Comparison of ENCODE assay signal across 11 cellular contexts in genomic region chr13:41427700-41428099, GRCh38. TPM values are rescaled to one million over a fixed set of nuclear protein-coding genes. Genes with fewer than 3 reads are reported as not detected.
DNase-seq lines count a peak whose midpoint lies in the region; ATAC-seq, FAIRE-seq and TF ChIP-seq lines count a peak whose summit lies in the region.
"Had no signal": no experiment of that assay in that cellular context is flagged by ENCODE, and none has a peak within 500 bp of the region (broad histone marks: within the 10 kb centered on the region; RNA-seq: fewer than 3 reads in every experiment).

No MANE protein-coding gene starts in this region.

- ATAC-seq in SK-N-SH treated with all-trans-retinoic acid at 6 μM for 48 hours = peak; percentile 51; the same call in 2 of the 3 replicates

- FAIRE-seq in GM12891 (lab: Jason Lieb, UNC) = no peak

- peaks cover 4% of the 10 kb centered on the region for H3K4me1 Mint-ChIP-seq in activated CD4-positive, alpha-beta T cell treated with anti-CD3 and anti-CD28 coated beads, Interleukin-2, amount 10 ng/mL, durations not matched to agents 24 days and 14 days
- H3K4me1 Mint-ChIP-seq in endodermal cell = peaks cover 11% of the 10 kb centered on the region

- intact Hi-C loops in activated CD4-positive, alpha-beta T cell treated with anti-CD3 and anti-CD28 coated beads, Interleukin-2, amount 10 ng/mL, durations not matched to agents 24 days and 14 days (cut with micrococcal nuclease) = loop anchor here (2.0 kb wide), 1 partner anchor 27 kb away; no protein-coding TSS in a partner anchor
- intact Hi-C loops in ascending aorta (cut with DNase I) = no loop called here

- H3K27me3 ChIP-seq in endodermal cell (ENCODE audit: control insufficient read depth, insufficient read depth, low read length, poor library complexity, severe bottlenecking) (peaks cover 25% of the 10 kb centered on the region), skeletal muscle satellite cell (ENCODE audit: control insufficient read depth, insufficient read depth, low read length) (peaks cover 6% of the 10 kb centered on the region), ascending aorta (no peaks in the 10 kb centered on the region)

- H3K27ac ChIP-seq in endodermal cell (ENCODE audit: low read depth, low read length) (no peak overlapping the region), ascending aorta (no peak overlapping the region)
- H3K27ac ChIP-seq: PC-9 had no signal

- 42 to 57% methylated on average over 6 to 15 of the region's 18 CpGs for WGBS in endodermal cell (ENCODE audit: insufficient coverage in 1 of 2, insufficient read length in 1 of 2), 2 experiments

- H3K4me3 Mint-ChIP-seq in activated CD4-positive, alpha-beta T cell treated with anti-CD3 and anti-CD28 coated beads, Interleukin-2, amount 10 ng/mL, durations not matched to agents 24 days and 14 days = peak overlapping the region; percentile 2
- H3K4me3 Mint-ChIP-seq in endodermal cell = peak overlapping the region; percentile 32

- H3K27me3 Mint-ChIP-seq in activated CD4-positive, alpha-beta T cell treated with anti-CD3 and anti-CD28 coated beads, Interleukin-2, amount 10 ng/mL, durations not matched to agents 24 days and 14 days = peaks cover 2% of the 10 kb centered on the region
- peaks cover 22% of the 10 kb centered on the region for H3K27me3 Mint-ChIP-seq in endodermal cell (ENCODE audit: insufficient read depth)

- TF ChIP-seq CTCF in endodermal cell (conservative IDR thresholded peaks at IDR 0.05) (no peak), ascending aorta (IDR thresholded peaks at IDR 0.05) (no peak)

- H3K4me3 ChIP-seq in endodermal cell (ENCODE audit: low read length) (no peak overlapping the region), skeletal muscle satellite cell (ENCODE audit: low read length) (no peak overlapping the region), ascending aorta (no peak overlapping the region)
- H3K4me3 ChIP-seq: PC-9 had no signal

- no peaks in the 10 kb centered on the region for H3K36me3 Mint-ChIP-seq in activated CD4-positive, alpha-beta T cell treated with anti-CD3 and anti-CD28 coated beads, Interleukin-2, amount 10 ng/mL, durations not matched to agents 24 days and 14 days (ENCODE audit: low read depth)
- no peaks in the 10 kb centered on the region for H3K36me3 Mint-ChIP-seq in endodermal cell (ENCODE audit: low read depth)

- H3K27ac Mint-ChIP-seq in activated CD4-positive, alpha-beta T cell treated with anti-CD3 and anti-CD28 coated beads, Interleukin-2, amount 10 ng/mL, durations not matched to agents 24 days and 14 days = no peak overlapping the region
- H3K27ac Mint-ChIP-seq in endodermal cell = no peak overlapping the region

- DNase-seq in activated CD4-positive, alpha-beta T cell treated with anti-CD3 and anti-CD28 coated beads, Interleukin-2, amount 10 ng/mL, durations not matched to agents 24 days and 14 days = no peak
- no peak for DNase-seq in activated CD4-positive, alpha-beta T cell treated with anti-CD3 and anti-CD28 coated beads, Interleukin-2, amount 50 U/mL, for 1 hour
- DNase-seq in endodermal cell (no peak), RPMI8226 (no peak), ascending aorta (ENCODE audit: low spot score in 2 of 2) (no peak), GM12891 (ENCODE audit: insufficient read length, low spot score) (no peak)
- DNase-seq: cerebellar nuclear complex, GOT3, PC-9 had no signal

- TF ChIP-seq POLR2A in GM12891 (IDR thresholded peaks at IDR 0.05; ENCODE audit: low read depth, low read length) = no peak

- H3K4me2 ChIP-seq in skeletal muscle satellite cell (ENCODE audit: low read length) = peak overlapping the region; percentile 47
- H3K4me2 ChIP-seq: PC-9 had no signal

- H3K36me3 ChIP-seq in endodermal cell (ENCODE audit: control insufficient read depth, insufficient read depth, low read length) (no peaks in the 10 kb centered on the region), skeletal muscle satellite cell (ENCODE audit: insufficient read depth, low read length) (no peaks in the 10 kb centered on the region), ascending aorta (no peaks in the 10 kb centered on the region)

- no peak overlapping the region for H3K9ac ChIP-seq in endodermal cell (ENCODE audit: extremely low read depth, low read length, poor library complexity, severe bottlenecking)
- H3K9ac ChIP-seq in skeletal muscle satellite cell (ENCODE audit: low read depth, low read length) = no peak overlapping the region

- H3K9me3 ChIP-seq in endodermal cell (ENCODE audit: control insufficient read depth, low read length) = no peaks in the 10 kb centered on the region
- no peaks in the 10 kb centered on the region for H3K9me3 ChIP-seq in skeletal muscle satellite cell (replicated peaks; ENCODE audit: low read length)
- no peaks in the 10 kb centered on the region for H3K9me3 ChIP-seq in ascending aorta

- H3K9me3 Mint-ChIP-seq in activated CD4-positive, alpha-beta T cell treated with anti-CD3 and anti-CD28 coated beads, Interleukin-2, amount 10 ng/mL, durations not matched to agents 24 days and 14 days = no peaks in the 10 kb centered on the region
- no peaks in the 10 kb centered on the region for H3K9me3 Mint-ChIP-seq in endodermal cell

- H3K4me1 ChIP-seq in endodermal cell (ENCODE audit: control insufficient read depth, insufficient read depth, low read length) (no peaks in the 10 kb centered on the region), skeletal muscle satellite cell (ENCODE audit: control insufficient read depth, insufficient read depth, low read length) (peaks cover 6% of the 10 kb centered on the region), ascending aorta (peaks cover 0 to 3% of the 10 kb centered on the region in 2 donors)

TF ChIP-seq in SK-N-SH treated with all-trans-retinoic acid at 6 μM for 48 hours, 23 proteins besides CTCF, POLR2A, EP300 and RAD21 (continues in another document):
- TF ChIP-seq CREB5 (CRISPR knock-in tag; IDR thresholded peaks at IDR 0.05; ENCODE audit: low read depth) = no peak
- TF ChIP-seq SNAI2 (CRISPR knock-in tag; IDR thresholded peaks at IDR 0.05) = no peak
- TF ChIP-seq ARNTL (CRISPR knock-in tag; IDR thresholded peaks at IDR 0.05; ENCODE audit: borderline replicate concordance, low read depth) = no peak
- no peak for TF ChIP-seq ZNF70 (CRISPR knock-in tag; IDR thresholded peaks at IDR 0.05)

TF ChIP-seq in GM12891, 5 proteins besides CTCF, POLR2A, EP300 and RAD21:
- TF ChIP-seq SPI1 (IDR thresholded peaks at IDR 0.05; ENCODE audit: low read depth, low read length) = no peak
- TF ChIP-seq POLR2AphosphoS5 (IDR thresholded peaks at IDR 0.05; ENCODE audit: low read depth, low read length) = no peak
TF ChIP-seq in GM12891: peak in this region for 0.

RNA-seq across cellular contexts. Expression of gene RGCC, which starts 29.6 kb away (rescaled TPM):
- total RNA-seq in activated CD4-positive, alpha-beta T cell treated with anti-CD3 and anti-CD28 coated beads, Interleukin-2, amount 10 ng/mL, durations not matched to agents 24 days and 14 days = 113 and 117 TPM in 2 replicates
- total RNA-seq in endodermal cell (1 to 10 TPM; 5.4 TPM), ascending aorta (184 TPM)
- 14.1 TPM for polyA plus RNA-seq in endodermal cell (2013, experiment 1 of 2)
- 13.2 TPM for polyA plus RNA-seq in endodermal cell (2013, experiment 2 of 2)
- total RNA-seq in skeletal muscle satellite cell (2012; rRNA removed) = 0.44 and 1.8 TPM in 2 replicates
- polyA plus RNA-seq in GM12891 (2012; ENCODE audit: low read depth, missing spikeins) = 8.9 TPM

Comparison
In these comparisons a context has a peak if more than half of its experiments do, and no peak if none do; other contexts are left out.
1. RNA of gene RGCC, which starts 29.6 kb away (total RNA-seq): 184 TPM in ascending aorta (single experiment) and 113 to 117 TPM in activated CD4-positive, alpha-beta T cell treated with anti-CD3 and anti-CD28 coated beads, Interleukin-2, amount 10 ng/mL, durations not matched to agents 24 days and 14 days; 5.4 TPM in endodermal cell; every median in the first group is over 10 times any median in the second.